In genomic region chr2:40289771-40290404, GRCh38 we compare ENCODE assay signal across 1 cellular context.
TF ChIP-seq lines count a peak whose summit lies in the region.

No MANE protein-coding gene starts in this region.

TF ChIP-seq in A549, 52 proteins besides CTCF, POLR2A, EP300 and RAD21 (continued from another document):
- TF ChIP-seq REST (IDR thresholded peaks at IDR 0.05) (no peak), USF2 (IDR thresholded peaks at IDR 0.05) (no peak), PBX3 (IDR thresholded peaks at IDR 0.05) (no peak), PHF8 (IDR thresholded peaks at IDR 0.05; ENCODE audit: borderline replicate concordance, low read depth) (no peak), KDM5A (IDR thresholded peaks at IDR 0.05) (no peak), KDM1A (IDR thresholded peaks at IDR 0.05; ENCODE audit: low read depth) (no peak), ZNF302 (CRISPR knock-in tag; IDR thresholded peaks at IDR 0.05) (no peak), ATOH8 (CRISPR knock-in tag; IDR thresholded peaks at IDR 0.05; ENCODE audit: low read depth) (no peak), CBX8 (IDR thresholded peaks at IDR 0.05) (no peak), NPAS2 (CRISPR knock-in tag; IDR thresholded peaks at IDR 0.05; ENCODE audit: borderline replicate concordance) (no peak), FOXS1 (CRISPR knock-in tag; IDR thresholded peaks at IDR 0.05) (no peak)
